Comparison of ENCODE assay signal across 8 cellular contexts in the genomic region with DNA sequence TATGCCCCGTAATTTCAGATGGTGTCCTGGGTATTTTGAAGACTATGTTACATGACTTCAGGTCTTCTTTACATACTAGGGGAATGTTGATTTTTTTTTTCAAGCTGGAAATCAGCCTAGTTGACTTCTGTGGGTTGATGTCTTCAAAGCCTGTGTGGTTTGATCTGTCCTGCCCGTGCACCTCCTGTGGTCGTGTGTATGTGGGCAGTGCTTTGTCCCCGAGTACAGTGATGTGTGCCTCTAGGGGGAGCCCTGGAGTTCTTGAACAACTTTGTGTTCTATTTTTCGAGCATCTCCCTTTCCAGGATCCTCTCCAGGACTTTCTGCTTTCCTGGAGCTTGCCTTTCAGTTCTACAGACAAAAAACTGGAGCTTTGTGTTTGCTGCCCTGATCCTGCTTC. TPM values are rescaled to one million over a fixed set of nuclear protein-coding genes. Genes with fewer than 3 reads are reported as not detected.
DNase-seq lines count a peak whose midpoint lies in the region; ATAC-seq and TF ChIP-seq lines count a peak whose summit lies in the region.

No MANE protein-coding gene starts in this region.

- no peak for TF ChIP-seq POLR2A in suprapubic skin (IDR thresholded peaks at IDR 0.05)

- intact Hi-C loops in right cardiac atrium (cut with DNase I), result no loop called here

- TF ChIP-seq EP300 in suprapubic skin (IDR thresholded peaks at IDR 0.05), result no peak

- H3K36me3 ChIP-seq in suprapubic skin, result peaks cover 20% of the 10 kb centered on the region

- DNase-seq in AG04450 (ENCODE audit: low read depth, low spot score) (no peak), SKM-1 (lab: John Stamatoyannopoulos, UW; ENCODE audit: unreplicated experiment) (peak; percentile 56), right cardiac atrium (no peak), suprapubic skin (ENCODE audit: low spot score in 2 of 2) (no peak), NCI-H774 (lab: John Stamatoyannopoulos, UW) (no peak)

- CTCF ChIA-PET in AG04450 (lab: Charles Lee), result interaction anchor here (0.6 to 1.3 kb wide), 8 partner anchors 10 to 219 kb away, joined by 3 to 6 read pairs (median 4); no protein-coding TSS in a partner anchor

- POLR2A ChIA-PET in AG04450 (lab: Yijun Ruan, JAX), result no interaction called here

- WGBS in right cardiac atrium, result 30% methylated on average over 5 of the region's 5 CpGs
- WGBS in suprapubic skin, result 66% methylated on average over 5 of the region's 5 CpGs

- H3K4me1 ChIP-seq in right cardiac atrium (ENCODE audit: control insufficient read depth, insufficient read depth, low read length), result no peaks in the 10 kb centered on the region
- H3K4me1 ChIP-seq in suprapubic skin, result no peaks in the 10 kb centered on the region

- H3K9me3 ChIP-seq in AG04450 (ENCODE audit: control insufficient read depth, insufficient read depth, low read length) (peaks cover 23% of the 10 kb centered on the region), right cardiac atrium (ENCODE audit: control insufficient read depth, low read length) (no peaks in the 10 kb centered on the region), suprapubic skin (no peaks in the 10 kb centered on the region)

- no peaks in the 10 kb centered on the region for H3K27me3 ChIP-seq in AG04450 (ENCODE audit: control insufficient read depth, insufficient read depth, low read length)
- H3K27me3 ChIP-seq in right cardiac atrium (ENCODE audit: control insufficient read depth, insufficient read depth), result no peaks in the 10 kb centered on the region
- H3K27me3 ChIP-seq in suprapubic skin, result no peaks in the 10 kb centered on the region

- no peak overlapping the region for H3K27ac ChIP-seq in AG04450 (ENCODE audit: low read depth, low read length)
- H3K27ac ChIP-seq in right cardiac atrium (ENCODE audit: low read length), result no peak overlapping the region
- H3K27ac ChIP-seq in suprapubic skin, result no peak overlapping the region

- ATAC-seq in right cardiac atrium (peak; percentile 61 to 64), GM21528 (IDR thresholded peaks at IDR 0.05; ENCODE audit: low FRiP score, unreplicated experiment) (no peak), GM18498 (IDR thresholded peaks at IDR 0.05; ENCODE audit: unreplicated experiment) (no peak)

- H3K4me3 ChIP-seq in AG04450 (ENCODE audit: low read depth, low read length) (no peak overlapping the region), right cardiac atrium (ENCODE audit: low read length) (no peak overlapping the region), suprapubic skin (no peak overlapping the region)

- peak; percentile 58 for TF ChIP-seq CTCF in AG04450 (IDR thresholded peaks at IDR 0.05; ENCODE audit: low read depth, low read length)
- peak; percentile 46 for TF ChIP-seq CTCF in GM12874 (IDR thresholded peaks at IDR 0.05; ENCODE audit: insufficient read depth, low read depth, low read length)
- TF ChIP-seq CTCF in suprapubic skin (IDR thresholded peaks at IDR 0.05), result no peak

RNA-seq across cellular contexts. Expression of a gene that starts 28.9 kb away (rescaled TPM):
- polyA plus RNA-seq in AG04450 (2011; rRNA removed) (3.9 and 5.9 TPM in 2 replicates), right cardiac atrium (234 TPM)
- polyA minus RNA-seq in AG04450 (2011; rRNA and poly(A)+ RNA removed), result 9.1 and 12.7 TPM in 2 replicates
- total RNA-seq in right cardiac atrium (100 to 1,000 TPM; 144 to 196 (median 183) TPM), suprapubic skin (10 to 100 TPM; 15.0 to 46.6 (median 34.4) TPM)

Comparison
In these comparisons a context has a peak if more than half of its experiments do, and no peak if none do; other contexts are left out.
1. CTCF ChIP-seq: peak in AG04450 (single experiment) and GM12874 (single experiment); none in suprapubic skin (0 of 2).
2. ATAC-seq: peak in right cardiac atrium (2 of 2); none in GM21528 (single experiment) and GM18498 (single experiment).